ENCODE assay signal across 8 cellular contexts in the genomic region with DNA sequence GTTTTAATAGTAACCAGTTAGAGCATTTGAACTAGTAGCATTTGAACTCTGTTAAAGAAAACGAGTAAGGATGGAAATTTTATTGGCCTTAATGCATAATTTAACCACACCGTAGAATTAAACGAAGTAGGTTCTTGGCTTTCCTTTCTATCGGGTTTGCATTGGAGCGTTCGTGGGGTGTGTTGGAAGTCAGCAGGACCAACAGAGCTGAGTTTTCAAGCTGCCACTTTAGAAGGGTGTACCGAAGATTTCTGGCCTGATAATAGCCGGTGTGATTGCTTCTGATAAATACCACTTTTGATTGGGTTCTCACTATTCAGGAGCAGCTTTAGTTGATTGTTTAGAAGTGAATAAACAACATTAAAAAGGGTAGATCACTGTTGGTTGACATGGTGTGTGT. TPM values are rescaled to one million over a fixed set of nuclear protein-coding genes. Genes with fewer than 3 reads are reported as not detected.
DNase-seq lines count a peak whose midpoint lies in the region; FAIRE-seq and TF ChIP-seq lines count a peak whose summit lies in the region.

No MANE protein-coding gene starts in this region.

- intact Hi-C loops in OCI-LY7 (cut with micrococcal nuclease; ENCODE audit: unreplicated experiment) = loop anchor here (2.0 to 5.0 kb wide), 4 partner anchors 84 to 321 kb away; partner anchors contain the start of genes CLCC1, PRPF38B and STXBP3

- H3K9ac ChIP-seq in endodermal cell (ENCODE audit: extremely low read depth, low read length, poor library complexity, severe bottlenecking) = peak overlapping the region; percentile 79

- no peaks in the 10 kb centered on the region for H4K20me1 ChIP-seq in OCI-LY7 (ENCODE audit: insufficient read depth, low read length)

- peak overlapping the region; percentile 94 for H3K4me3 Mint-ChIP-seq in endodermal cell

- no peak overlapping the region for H3K27ac ChIP-seq in OCI-LY7 (ENCODE audit: low read depth, low read length, poor library complexity, severe bottlenecking)
- no peak overlapping the region for H3K27ac ChIP-seq in endodermal cell (ENCODE audit: low read depth, low read length)

- H3K36me3 Mint-ChIP-seq in endodermal cell (ENCODE audit: low read depth) = peaks cover 1% of the 10 kb centered on the region

- H3K4me3 ChIP-seq in OCI-LY7 (ENCODE audit: low read depth, low read length, poor library complexity, severe bottlenecking) (peak overlapping the region; percentile 94), endodermal cell (ENCODE audit: low read length) (peak overlapping the region; percentile 99), neuron (ENCODE audit: low read length) (peak overlapping the region; percentile 82)

- H3K27me3 ChIP-seq in endodermal cell (ENCODE audit: control insufficient read depth, insufficient read depth, low read length, poor library complexity, severe bottlenecking) = no peaks in the 10 kb centered on the region
- H3K27me3 ChIP-seq in neuron (ENCODE audit: insufficient read depth, low read length) = peaks cover 3% of the 10 kb centered on the region

- FAIRE-seq in frontal cortex (lab: Jason Lieb, UNC) = no peak

- H3K4me2 ChIP-seq in OCI-LY7 (ENCODE audit: low read length) = peak overlapping the region; percentile 97

- peak overlapping the region; percentile 79 for H2AFZ ChIP-seq in OCI-LY7 (ENCODE audit: low read length)
- peak overlapping the region; percentile 99 for H2AFZ ChIP-seq in neuron (ENCODE audit: low read depth, low read length)

- H3K79me2 ChIP-seq in OCI-LY7 (ENCODE audit: insufficient read depth, low read depth, low read length) = peaks cover 45% of the 10 kb centered on the region

- TF ChIP-seq CTCF in OCI-LY7 (conservative IDR thresholded peaks at IDR 0.05; ENCODE audit: low read length) (no peak), endodermal cell (conservative IDR thresholded peaks at IDR 0.05) (no peak)

- H3K9me3 Mint-ChIP-seq in endodermal cell = no peaks in the 10 kb centered on the region

- POLR2A ChIA-PET in OCI-LY7 (lab: Charles Lee) = interaction anchor here (0.5 to 0.9 kb wide), 2 partner anchors 38 to 764 kb away, joined by 3 to 6 read pairs; no protein-coding TSS in a partner anchor

- peak; percentile 27 for DNase-seq in NCI-H748 (lab: John Stamatoyannopoulos, UW; ENCODE audit: unreplicated experiment)
- DNase-seq in NCI-H748 treated with DMSO at 0.1 percent for 48 hours (lab: John Stamatoyannopoulos, UW) = no peak
- DNase-seq in OCI-LY7 (ENCODE audit: low spot score) = peak; percentile 36
- no peak for DNase-seq in endodermal cell
- no peak for DNase-seq in foreskin melanocyte
- no peak for DNase-seq in mesenteric fat pad (ENCODE audit: low spot score)
- DNase-seq in frontal cortex (ENCODE audit: low spot score in 2 of 2) = no peak

- peak overlapping the region; percentile 95 for H3K27ac Mint-ChIP-seq in endodermal cell

- no peaks in the 10 kb centered on the region for H3K9me2 ChIP-seq in OCI-LY7 (ENCODE audit: insufficient read depth, low read length)

- WGBS in endodermal cell (ENCODE audit: insufficient coverage in 1 of 2, insufficient read length in 1 of 2), 2 experiments = 6 to 15% methylated on average over 5 to 8 of the region's 8 CpGs

- H3K4me1 Mint-ChIP-seq in endodermal cell = peaks cover 19% of the 10 kb centered on the region

- peaks cover 11% of the 10 kb centered on the region for H3K4me1 ChIP-seq in OCI-LY7 (ENCODE audit: insufficient read depth, low read length, poor library complexity, severe bottlenecking)
- no peaks in the 10 kb centered on the region for H3K4me1 ChIP-seq in endodermal cell (ENCODE audit: control insufficient read depth, insufficient read depth, low read length)
- peaks cover 13% of the 10 kb centered on the region for H3K4me1 ChIP-seq in neuron (ENCODE audit: insufficient read depth, low read length)

- CTCF ChIA-PET in OCI-LY7 (lab: Charles Lee; ENCODE audit: unreplicated experiment) = no interaction called here

- H3K9me3 ChIP-seq in OCI-LY7 (ENCODE audit: low read length) (no peaks in the 10 kb centered on the region), endodermal cell (ENCODE audit: control insufficient read depth, low read length) (no peaks in the 10 kb centered on the region), neuron (ENCODE audit: low read length) (no peaks in the 10 kb centered on the region)

- no peaks in the 10 kb centered on the region for H3K27me3 Mint-ChIP-seq in endodermal cell (ENCODE audit: insufficient read depth)

- TSS peak; percentile 56 for BruUV-seq in OCI-LY7 (replicated peaks; lab: Mats Ljungman, UMichigan)

- 0 out of 2 replicates have a peak, but pooled peaks cover 9% of the 10 kb centered on the region for H3K36me3 ChIP-seq in OCI-LY7 (ENCODE audit: insufficient read depth, low read length)
- peaks cover 12% of the 10 kb centered on the region for H3K36me3 ChIP-seq in endodermal cell (ENCODE audit: control insufficient read depth, insufficient read depth, low read length)
- H3K36me3 ChIP-seq in neuron (ENCODE audit: insufficient read depth, low read length) = no peaks in the 10 kb centered on the region

RNA-seq across cellular contexts. Expression of gene GPSM2, which starts 1.1 kb away (rescaled TPM):
- 41.1 and 42.4 TPM in 2 replicates for total RNA-seq in OCI-LY7 (2014; rRNA removed; shearing (Covaris generic))
- total RNA-seq in OCI-LY7 (2022) = 37.9 and 42.7 TPM in 2 replicates
- 10 to 100 TPM; 39.0 to 60.1 TPM for total RNA-seq in endodermal cell
- 47.1 TPM for polyA plus RNA-seq in endodermal cell (2013, experiment 1 of 2)
- 57.8 TPM for polyA plus RNA-seq in endodermal cell (2013, experiment 2 of 2)
- total RNA-seq in mesenteric fat pad = 4.0 TPM
- total RNA-seq in frontal cortex = 64.8 TPM

RNA-seq across cellular contexts. Expression of gene AKNAD1, which starts 21.0 kb away (rescaled TPM):
- not detected in 2 replicates for total RNA-seq in OCI-LY7 (2014; rRNA removed; shearing (Covaris generic))
- not detected in 2 replicates for total RNA-seq in OCI-LY7 (2022)
- total RNA-seq in endodermal cell = 1 to 10 TPM in 1 of 2 donors, under 1 TPM in 1; 0.20 to 2.0 TPM
- 0.43 TPM for polyA plus RNA-seq in endodermal cell (2013, experiment 1 of 2)
- 0.29 TPM for polyA plus RNA-seq in endodermal cell (2013, experiment 2 of 2)
- not detected for total RNA-seq in mesenteric fat pad
- 5.3 TPM for total RNA-seq in frontal cortex

Comparison
In these comparisons a context has a peak if more than half of its experiments do, and no peak if none do; other contexts are left out.
1. DNase-seq: peak in NCI-H748 (single experiment) and OCI-LY7 (single experiment); none in NCI-H748 treated with DMSO at 0.1 percent for 48 hours (single experiment), endodermal cell (single experiment), foreskin melanocyte (single experiment), mesenteric fat pad (single experiment) and frontal cortex (0 of 2).
2. Peak in every context shown above with its lines, with median percentiles within 50 percentile points of each other: H3K4me3 ChIP-seq.